10 cellular contexts compared by ENCODE assay signal in the genomic region with DNA sequence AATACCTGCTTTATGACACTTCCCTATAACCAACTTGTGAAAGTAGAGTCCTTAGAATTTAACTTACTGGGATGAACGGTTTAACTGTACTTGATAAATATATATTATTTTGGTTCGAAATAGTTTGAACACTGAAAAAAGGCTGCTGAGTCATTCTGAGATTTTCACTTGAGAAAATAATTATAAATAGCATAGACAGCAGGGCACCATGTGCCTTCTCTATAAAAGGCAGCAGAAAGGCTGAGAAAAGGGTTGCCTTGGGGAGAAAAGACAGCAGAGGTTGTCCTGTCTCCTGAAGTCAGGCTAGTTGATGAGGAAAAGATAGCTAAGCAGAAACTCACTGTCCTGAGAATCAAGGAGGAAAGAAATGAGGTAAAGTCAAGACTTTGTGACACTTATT.
A peak's percentile ranks its signal among the peaks of the same experiment; 100 is the strongest.
DNase-seq lines count a peak whose midpoint lies in the region; ATAC-seq and TF ChIP-seq lines count a peak whose summit lies in the region.
"Had no signal": no experiment of that assay in that cellular context is flagged by ENCODE, and none has a peak within 500 bp of the region (broad histone marks: within the 10 kb centered on the region; RNA-seq: fewer than 3 reads in every experiment).

No MANE protein-coding gene starts in this region.

- no peak overlapping the region for H3K4me3 ChIP-seq in fibroblast of lung (replicated peaks in 1 of 4; ENCODE audit: control extremely low read depth in 1 of 4, insufficient read depth in 1 of 4, low read depth in 3 of 4, low read length in 4 of 4)
- H3K4me3 ChIP-seq: PC-9 had no signal

- no peak overlapping the region for H2AFZ ChIP-seq in fibroblast of lung (ENCODE audit: low read length)
- H2AFZ ChIP-seq: PC-9 had no signal

- no peak overlapping the region for H3K4me3 Mint-ChIP-seq in nephron progenitor cell

- no peaks in the 10 kb centered on the region for H3K27me3 Mint-ChIP-seq in nephron progenitor cell (ENCODE audit: low read depth, poor library complexity)

- ATAC-seq in GM21526 (IDR thresholded peaks at IDR 0.05; ENCODE audit: low FRiP score, unreplicated experiment) (peak; percentile 92), HG03342 (IDR thresholded peaks at IDR 0.05; ENCODE audit: unreplicated experiment) (peak; percentile 90)

- in situ Hi-C loops in GM13977 (cut with MboI; ENCODE audit: low pct_unique_long_range_greater_than_20kb, low sequenced_read_pairs, unreplicated experiment): no loop called here

- peak; percentile 32 for DNase-seq in GM13977 (ENCODE audit: low spot score)
- DNase-seq in fibroblast of lung (ENCODE audit: low read depth in 2 of 2): peak; percentile 31 to 60
- no peak for DNase-seq in SKM-1 treated with dmso at 0.1 percent for 144 hours (lab: John Stamatoyannopoulos, UW; ENCODE audit: unreplicated experiment)
- no peak for DNase-seq in cerebellum (ENCODE audit: low spot score)
- no peak for DNase-seq in nephron progenitor cell
- DNase-seq in HuH-7 (ENCODE audit: low spot score): no peak
- DNase-seq: C1 segment of cervical spinal cord, PC-9 had no signal

- H3K79me2 ChIP-seq in fibroblast of lung (ENCODE audit: control insufficient read depth, insufficient read depth, low read length): no peaks in the 10 kb centered on the region

- H4K20me1 ChIP-seq in fibroblast of lung (ENCODE audit: control insufficient read depth, extremely low read depth, insufficient read depth, low read length): no peaks in the 10 kb centered on the region

- peaks cover 70% of the 10 kb centered on the region for H3K36me3 Mint-ChIP-seq in nephron progenitor cell (ENCODE audit: low read depth)

- H3K9ac ChIP-seq in fibroblast of lung (ENCODE audit: insufficient read depth, low read length): no peak overlapping the region

- H3K36me3 ChIP-seq in fibroblast of lung (ENCODE audit: control insufficient read depth, insufficient read depth, low read length): no peaks in the 10 kb centered on the region

- H3K9me3 Mint-ChIP-seq in nephron progenitor cell: no peaks in the 10 kb centered on the region

- no peak overlapping the region for H3K27ac Mint-ChIP-seq in nephron progenitor cell

- TF ChIP-seq CTCF in GM13977 (IDR thresholded peaks at IDR 0.05; ENCODE audit: extremely low read depth, insufficient read depth, missing control alignments) (no peak), fibroblast of lung (conservative IDR thresholded peaks at IDR 0.05 in 1 of 2, IDR thresholded peaks at IDR 0.05 in 1 of 2; ENCODE audit: low read depth in 1 of 2, low read length in 2 of 2) (no peak), nephron progenitor cell (IDR thresholded peaks at IDR 0.05) (no peak)

- H3K27ac ChIP-seq in fibroblast of lung (ENCODE audit: insufficient read depth, low read length): peak overlapping the region; percentile 8
- H3K27ac ChIP-seq: PC-9 had no signal

- no peaks in the 10 kb centered on the region for H3K9me3 ChIP-seq in fibroblast of lung (ENCODE audit: control insufficient read depth, insufficient read depth, low read depth, low read length)

- H3K4me1 ChIP-seq in fibroblast of lung (ENCODE audit: control insufficient read depth, extremely low read depth, insufficient read depth, low read length): peaks cover 6% of the 10 kb centered on the region

- H3K4me2 ChIP-seq in fibroblast of lung (ENCODE audit: extremely low read depth, insufficient read depth, low read length): no peak overlapping the region
- H3K4me2 ChIP-seq: PC-9 had no signal

- peaks cover 9% of the 10 kb centered on the region for H3K4me1 Mint-ChIP-seq in nephron progenitor cell

- no peaks in the 10 kb centered on the region for H3K27me3 ChIP-seq in fibroblast of lung (ENCODE audit: control insufficient read depth, insufficient read depth, low read length)

Comparison
In these comparisons a context has a peak if more than half of its experiments do, and no peak if none do; other contexts are left out.
1. DNase-seq: peak in GM13977 (single experiment) and fibroblast of lung (2 of 2); none in SKM-1 treated with dmso at 0.1 percent for 144 hours (single experiment), cerebellum (single experiment), nephron progenitor cell (single experiment) and HuH-7 (single experiment).